1 cellular context compared by ENCODE assay signal in genomic region chr10:124724279-124725027, GRCh38.
TF ChIP-seq lines count a peak whose summit lies in the region.

No MANE protein-coding gene starts in this region.

TF ChIP-seq in HepG2, 621 proteins besides CTCF, POLR2A, EP300 and RAD21 (continued from another document and continues in another):
- peak; percentile 39; the same call in 1 of the 2 replicates for TF ChIP-seq ZNF609 (CRISPR knock-in tag; IDR thresholded peaks at IDR 0.05; ENCODE audit: borderline replicate concordance)
- TF ChIP-seq MBNL3 (CRISPR knock-in tag; conservative IDR thresholded peaks at IDR 0.05) = no peak
- TF ChIP-seq KLF13 (CRISPR knock-in tag; IDR thresholded peaks at IDR 0.05) = no peak
- TF ChIP-seq ZBED4 (CRISPR knock-in tag; IDR thresholded peaks at IDR 0.05; ENCODE audit: borderline replicate concordance) = no peak
- no peak for TF ChIP-seq BORCS8-MEF2B (CRISPR knock-in tag; IDR thresholded peaks at IDR 0.05)
- TF ChIP-seq RNF219 (CRISPR knock-in tag; IDR thresholded peaks at IDR 0.05) = no peak
- TF ChIP-seq ZNF12 (CRISPR knock-in tag; IDR thresholded peaks at IDR 0.05) = no peak
- no peak for TF ChIP-seq ZC3H4 (CRISPR knock-in tag; IDR thresholded peaks at IDR 0.05; ENCODE audit: borderline replicate concordance)
- no peak for TF ChIP-seq ZNF577 (CRISPR knock-in tag; IDR thresholded peaks at IDR 0.05; ENCODE audit: borderline replicate concordance, low read depth)
- no peak for TF ChIP-seq FOXM1 (CRISPR knock-in tag; IDR thresholded peaks at IDR 0.05)
- no peak for TF ChIP-seq WIZ (CRISPR knock-in tag; IDR thresholded peaks at IDR 0.05)
- TF ChIP-seq ARID3A (IDR thresholded peaks at IDR 0.05; ENCODE audit: low read depth, low read length) = no peak
- no peak for TF ChIP-seq CHD2 (IDR thresholded peaks at IDR 0.05; ENCODE audit: low read depth, low read length)
- TF ChIP-seq FLYWCH1 (CRISPR knock-in tag; IDR thresholded peaks at IDR 0.05) = no peak
- no peak for TF ChIP-seq CBFB (CRISPR knock-in tag; IDR thresholded peaks at IDR 0.05)
- TF ChIP-seq NAIF1 (CRISPR knock-in tag; IDR thresholded peaks at IDR 0.05; ENCODE audit: borderline replicate concordance) = no peak
- TF ChIP-seq ZNF224 (CRISPR knock-in tag; IDR thresholded peaks at IDR 0.05) = no peak
- peak; percentile 55 for TF ChIP-seq RARA (CRISPR knock-in tag; IDR thresholded peaks at IDR 0.05)
- TF ChIP-seq LCORL (IDR thresholded peaks at IDR 0.05) = no peak
- TF ChIP-seq LCORL (CRISPR knock-in tag; IDR thresholded peaks at IDR 0.05) = no peak
- 0 out of 2 replicates have a peak, but pooled peaks have one; percentile 38 for TF ChIP-seq SNAPC2 (CRISPR knock-in tag; IDR thresholded peaks at IDR 0.05)
- no peak for TF ChIP-seq ZNF17 (CRISPR knock-in tag; IDR thresholded peaks at IDR 0.05)
- TF ChIP-seq ZNF280D (CRISPR knock-in tag; IDR thresholded peaks at IDR 0.05) = no peak
- TF ChIP-seq PREB (CRISPR knock-in tag; IDR thresholded peaks at IDR 0.05) = no peak
- no peak for TF ChIP-seq ELF4 (CRISPR knock-in tag; IDR thresholded peaks at IDR 0.05; ENCODE audit: borderline replicate concordance)
- TF ChIP-seq ZNF121 (CRISPR knock-in tag; IDR thresholded peaks at IDR 0.05) = no peak
- no peak for TF ChIP-seq NFIB (CRISPR knock-in tag; IDR thresholded peaks at IDR 0.05; ENCODE audit: borderline replicate concordance)
- peak; percentile 62; the same call in 1 of the 2 replicates for TF ChIP-seq PATZ1 (CRISPR knock-in tag; IDR thresholded peaks at IDR 0.05)
- peak; percentile 42; the same call in 1 of the 2 replicates for TF ChIP-seq RXRB (CRISPR knock-in tag; IDR thresholded peaks at IDR 0.05; ENCODE audit: borderline replicate concordance)
- no peak for TF ChIP-seq ZNF276 (CRISPR knock-in tag; IDR thresholded peaks at IDR 0.05; ENCODE audit: low read depth)
- no peak for TF ChIP-seq HDAC1 (CRISPR knock-in tag; IDR thresholded peaks at IDR 0.05)
- TF ChIP-seq HBP1 (CRISPR knock-in tag; IDR thresholded peaks at IDR 0.05; ENCODE audit: low read depth) = no peak
- TF ChIP-seq BHLHE40 (IDR thresholded peaks at IDR 0.05; ENCODE audit: low read length) = peak; percentile 78
